Comparison of ENCODE assay signal across 20 cellular contexts in genomic region chr19:32819415-32820400, GRCh38. TPM values are rescaled to one million over a fixed set of nuclear protein-coding genes. Genes with fewer than 3 reads are reported as not detected.
DNase-seq lines count a peak whose midpoint lies in the region; ATAC-seq and TF ChIP-seq lines count a peak whose summit lies in the region.
"Had no signal": no experiment of that assay in that cellular context is flagged by ENCODE, and none has a peak within 500 bp of the region (broad histone marks: within the 10 kb centered on the region; RNA-seq: fewer than 3 reads in every experiment).

No MANE protein-coding gene starts in this region.

- H3K4me1 Mint-ChIP-seq in activated CD8-positive, alpha-beta T cell treated with anti-CD3 and anti-CD28 coated beads for 36 hours (ENCODE audit: low read depth): peaks cover 13% of the 10 kb centered on the region
- peaks cover 15% of the 10 kb centered on the region for H3K4me1 Mint-ChIP-seq in activated CD8-positive, alpha-beta T cell treated with anti-CD3 and anti-CD28 coated beads, Interleukin-2, amount 10 ng/mL, durations not matched to agents 7 days and 5 days (ENCODE audit: low read depth)
- peaks cover 47% of the 10 kb centered on the region for H3K4me1 Mint-ChIP-seq in WTC11
- H3K4me1 Mint-ChIP-seq in stimulated activated naive CD8-positive, alpha-beta T cell treated with anti-CD3 and anti-CD28 coated beads, Interleukin-15, amount 100 ng/mL, for 72 hours: peaks cover 45% of the 10 kb centered on the region

- POLR2A ChIA-PET in activated CD8-positive, alpha-beta T cell treated with anti-CD3 and anti-CD28 coated beads for 36 hours (lab: Charles Lee): no interaction called here
- POLR2A ChIA-PET in activated CD8-positive, alpha-beta T cell treated with anti-CD3 and anti-CD28 coated beads, Interleukin-2, amount 10 ng/mL, durations not matched to agents 7 days and 5 days (lab: Charles Lee): interaction anchor here (1.1 kb wide), 1 partner anchor 128 kb away, joined by 3 read pairs; the partner anchor contains the start of gene NUDT19
- POLR2A ChIA-PET in WTC11 (lab: Charles Lee): no interaction called here

- peak overlapping the region; percentile 22 for H3K27ac Mint-ChIP-seq in activated CD8-positive, alpha-beta T cell treated with anti-CD3 and anti-CD28 coated beads for 36 hours
- H3K27ac Mint-ChIP-seq in activated CD8-positive, alpha-beta T cell treated with anti-CD3 and anti-CD28 coated beads, Interleukin-2, amount 10 ng/mL, durations not matched to agents 7 days and 5 days: no peak overlapping the region
- 0 out of 2 replicates have a peak overlapping the region, but pooled peaks have one; percentile 26 for H3K27ac Mint-ChIP-seq in WTC11
- H3K27ac Mint-ChIP-seq in stimulated activated naive CD8-positive, alpha-beta T cell treated with anti-CD3 and anti-CD28 coated beads, Interleukin-15, amount 100 ng/mL, for 72 hours: peak overlapping the region; percentile 16 to 29
- H3K27ac Mint-ChIP-seq: activated T-helper 2 cell treated with anti-CD3 and anti-CD28 coated beads, Interferon-gamma antibody, Interleukin-2, Interleukin-4, amounts not matched to agents 10 μg/mL and 5 μg/mL and 100 μg/mL, durations not matched to agents 14 hours and 24 hours and 36 hours; CD4-positive, alpha-beta T cell had no signal

- peak; percentile 66 for ATAC-seq in activated CD8-positive, alpha-beta T cell treated with anti-CD3 and anti-CD28 coated beads for 36 hours
- ATAC-seq in activated CD8-positive, alpha-beta T cell treated with anti-CD3 and anti-CD28 coated beads, Interleukin-2, amount 10 ng/mL, durations not matched to agents 7 days and 5 days: no peak
- ATAC-seq in WTC11 (no peak), HG03565 (IDR thresholded peaks at IDR 0.05; ENCODE audit: unreplicated experiment) (no peak)
- ATAC-seq in stimulated activated naive CD8-positive, alpha-beta T cell treated with anti-CD3 and anti-CD28 coated beads, Interleukin-15, amount 100 ng/mL, for 72 hours: peak; percentile 33
- ATAC-seq: activated CD4-positive, CD25-positive, alpha-beta regulatory T cell treated with anti-CD3 and anti-CD28 coated beads, Interleukin-2, amount 50 U/mL, for 24 hours; foreskin keratinocyte; naive thymus-derived CD4-positive, alpha-beta T cell had no signal

- no peak overlapping the region for H3K4me3 Mint-ChIP-seq in activated CD8-positive, alpha-beta T cell treated with anti-CD3 and anti-CD28 coated beads for 36 hours
- H3K4me3 Mint-ChIP-seq in activated CD8-positive, alpha-beta T cell treated with anti-CD3 and anti-CD28 coated beads, Interleukin-2, amount 10 ng/mL, durations not matched to agents 7 days and 5 days: no peak overlapping the region
- H3K4me3 Mint-ChIP-seq in WTC11: no peak overlapping the region
- H3K4me3 Mint-ChIP-seq in stimulated activated naive CD8-positive, alpha-beta T cell treated with anti-CD3 and anti-CD28 coated beads, Interleukin-15, amount 100 ng/mL, for 72 hours: peak overlapping the region in 1 of 2 donors; percentile 75
- H3K4me3 Mint-ChIP-seq: CD4-positive, alpha-beta T cell had no signal

- H3K27me3 Mint-ChIP-seq in activated CD8-positive, alpha-beta T cell treated with anti-CD3 and anti-CD28 coated beads for 36 hours: peaks cover 11% of the 10 kb centered on the region
- H3K27me3 Mint-ChIP-seq in activated CD8-positive, alpha-beta T cell treated with anti-CD3 and anti-CD28 coated beads, Interleukin-2, amount 10 ng/mL, durations not matched to agents 7 days and 5 days (ENCODE audit: low read depth): peaks cover 7% of the 10 kb centered on the region
- no peaks in the 10 kb centered on the region; the same call in 1 of the 2 replicates for H3K27me3 Mint-ChIP-seq in WTC11 (ENCODE audit: low read depth)
- H3K27me3 Mint-ChIP-seq in stimulated activated naive CD8-positive, alpha-beta T cell treated with anti-CD3 and anti-CD28 coated beads, Interleukin-15, amount 100 ng/mL, for 72 hours: peaks cover 44% of the 10 kb centered on the region

- H3K9me3 Mint-ChIP-seq in activated CD8-positive, alpha-beta T cell treated with anti-CD3 and anti-CD28 coated beads for 36 hours: no peaks in the 10 kb centered on the region
- H3K9me3 Mint-ChIP-seq in activated CD8-positive, alpha-beta T cell treated with anti-CD3 and anti-CD28 coated beads, Interleukin-2, amount 10 ng/mL, durations not matched to agents 7 days and 5 days (ENCODE audit: insufficient read depth): no peaks in the 10 kb centered on the region
- no peaks in the 10 kb centered on the region for H3K9me3 Mint-ChIP-seq in WTC11
- H3K9me3 Mint-ChIP-seq in stimulated activated naive CD8-positive, alpha-beta T cell treated with anti-CD3 and anti-CD28 coated beads, Interleukin-15, amount 100 ng/mL, for 72 hours: no peaks in the 10 kb centered on the region
- H3K9me3 Mint-ChIP-seq: activated T-helper 2 cell treated with anti-CD3 and anti-CD28 coated beads, Interferon-gamma antibody, Interleukin-2, Interleukin-4, amounts not matched to agents 10 μg/mL and 5 μg/mL and 100 μg/mL, durations not matched to agents 14 hours and 24 hours and 36 hours; CD4-positive, alpha-beta T cell; naive thymus-derived CD4-positive, alpha-beta T cell had no signal

- no peak for TF ChIP-seq CTCF in activated CD8-positive, alpha-beta T cell treated with anti-CD3 and anti-CD28 coated beads for 36 hours (IDR thresholded peaks at IDR 0.05)
- no peak for TF ChIP-seq CTCF in WTC11 (IDR thresholded peaks at IDR 0.05)

- intact Hi-C loops in activated CD8-positive, alpha-beta T cell treated with anti-CD3 and anti-CD28 coated beads for 36 hours (cut with micrococcal nuclease): no loop called here

- DNase-seq in activated CD8-positive, alpha-beta T cell treated with anti-CD3 and anti-CD28 coated beads for 36 hours: peak; percentile 19
- DNase-seq in activated CD8-positive, alpha-beta T cell treated with anti-CD3 and anti-CD28 coated beads, Interleukin-2, amount 10 ng/mL, durations not matched to agents 7 days and 5 days: no peak
- DNase-seq in WTC11 (ENCODE audit: low spot score) (no peak), mesenteric fat pad (ENCODE audit: low spot score) (peak; percentile 60), OCI-M1 (lab: John Stamatoyannopoulos, UW) (no peak)
- DNase-seq in stimulated activated naive CD8-positive, alpha-beta T cell treated with anti-CD3 and anti-CD28 coated beads, Interleukin-15, amount 100 ng/mL, for 72 hours: peak in 1 of 2 donors; percentile 13
- DNase-seq in stimulated activated CD4-positive, alpha-beta T cell treated with anti-CD3 and anti-CD28 coated beads, Interleukin-4, amount 100 ng/mL, for 4 hours: no peak
- DNase-seq: CD4-positive, alpha-beta T cell; central memory CD4-positive, alpha-beta T cell; DMS79 treated with DMSO at 0.1 percent for 48 hours; foreskin keratinocyte; naive thymus-derived CD4-positive, alpha-beta T cell; NCI-H1436; stimulated activated CD8-positive, alpha-beta memory T cell treated with anti-CD3 and anti-CD28 coated beads, Interleukin-4, amount 100 ng/mL, for 48 hours; T1000 had no signal

- H3K36me3 Mint-ChIP-seq in activated CD8-positive, alpha-beta T cell treated with anti-CD3 and anti-CD28 coated beads for 36 hours (ENCODE audit: low read depth): no peaks in the 10 kb centered on the region
- H3K36me3 Mint-ChIP-seq in activated CD8-positive, alpha-beta T cell treated with anti-CD3 and anti-CD28 coated beads, Interleukin-2, amount 10 ng/mL, durations not matched to agents 7 days and 5 days (ENCODE audit: low read depth): no peaks in the 10 kb centered on the region
- no peaks in the 10 kb centered on the region for H3K36me3 Mint-ChIP-seq in WTC11
- H3K36me3 Mint-ChIP-seq: naive thymus-derived CD4-positive, alpha-beta T cell had no signal

- CTCF ChIA-PET in activated CD8-positive, alpha-beta T cell treated with anti-CD3 and anti-CD28 coated beads for 36 hours (lab: Charles Lee): interaction anchor here (1.2 kb wide), 1 partner anchor 9 kb away, joined by 3 read pairs; no protein-coding TSS in a partner anchor
- CTCF ChIA-PET in activated CD8-positive, alpha-beta T cell treated with anti-CD3 and anti-CD28 coated beads, Interleukin-2, amount 10 ng/mL, durations not matched to agents 7 days and 5 days (lab: Charles Lee): interaction anchor here (0.9 kb wide), 1 partner anchor 9 kb away, joined by 3 read pairs; no protein-coding TSS in a partner anchor
- CTCF ChIA-PET in WTC11 (lab: Charles Lee): interaction anchor here (1.3 kb wide), 1 partner anchor 32 kb away, joined by 3 read pairs; no protein-coding TSS in a partner anchor

TF ChIP-seq in WTC11, 78 proteins besides CTCF, POLR2A, EP300 and RAD21 (continues in another document):
- TF ChIP-seq ZNF532 (CRISPR knock-in tag; IDR thresholded peaks at IDR 0.05; ENCODE audit: borderline replicate concordance): no peak
- TF ChIP-seq CREB1 (CRISPR knock-in tag; IDR thresholded peaks at IDR 0.05): no peak

RNA-seq across cellular contexts. Expression of gene SLC7A9, which starts 49.9 kb away (rescaled TPM):
- total RNA-seq in activated CD8-positive, alpha-beta T cell treated with anti-CD3 and anti-CD28 coated beads for 36 hours: not detected
- total RNA-seq in activated CD8-positive, alpha-beta T cell treated with anti-CD3 and anti-CD28 coated beads, Interleukin-2, amount 10 ng/mL, durations not matched to agents 7 days and 5 days: under 1 TPM; 0.10 to 0.58 TPM
- 0.11 to 0.27 TPM (median 0.16 TPM) in 3 replicates for total RNA-seq in WTC11 (2021)
- total RNA-seq in mesenteric fat pad: 0.29 TPM
- total RNA-seq: epithelial cell of proximal tubule, foreskin keratinocyte, H4 had no signal

Comparison
In these comparisons a context has a peak if more than half of its experiments do, and no peak if none do; other contexts are left out.
1. ATAC-seq: peak in activated CD8-positive, alpha-beta T cell treated with anti-CD3 and anti-CD28 coated beads for 36 hours (single experiment) and stimulated activated naive CD8-positive, alpha-beta T cell treated with anti-CD3 and anti-CD28 coated beads, Interleukin-15, amount 100 ng/mL, for 72 hours (single experiment); none in activated CD8-positive, alpha-beta T cell treated with anti-CD3 and anti-CD28 coated beads, Interleukin-2, amount 10 ng/mL, durations not matched to agents 7 days and 5 days (single experiment), WTC11 (single experiment) and HG03565 (single experiment).
2. DNase-seq: peak in activated CD8-positive, alpha-beta T cell treated with anti-CD3 and anti-CD28 coated beads for 36 hours (single experiment) and mesenteric fat pad (single experiment); none in activated CD8-positive, alpha-beta T cell treated with anti-CD3 and anti-CD28 coated beads, Interleukin-2, amount 10 ng/mL, durations not matched to agents 7 days and 5 days (single experiment), WTC11 (single experiment), OCI-M1 (single experiment) and stimulated activated CD4-positive, alpha-beta T cell treated with anti-CD3 and anti-CD28 coated beads, Interleukin-4, amount 100 ng/mL, for 4 hours (0 of 2).